11 cellular contexts compared by ENCODE assay signal in the genomic region with DNA sequence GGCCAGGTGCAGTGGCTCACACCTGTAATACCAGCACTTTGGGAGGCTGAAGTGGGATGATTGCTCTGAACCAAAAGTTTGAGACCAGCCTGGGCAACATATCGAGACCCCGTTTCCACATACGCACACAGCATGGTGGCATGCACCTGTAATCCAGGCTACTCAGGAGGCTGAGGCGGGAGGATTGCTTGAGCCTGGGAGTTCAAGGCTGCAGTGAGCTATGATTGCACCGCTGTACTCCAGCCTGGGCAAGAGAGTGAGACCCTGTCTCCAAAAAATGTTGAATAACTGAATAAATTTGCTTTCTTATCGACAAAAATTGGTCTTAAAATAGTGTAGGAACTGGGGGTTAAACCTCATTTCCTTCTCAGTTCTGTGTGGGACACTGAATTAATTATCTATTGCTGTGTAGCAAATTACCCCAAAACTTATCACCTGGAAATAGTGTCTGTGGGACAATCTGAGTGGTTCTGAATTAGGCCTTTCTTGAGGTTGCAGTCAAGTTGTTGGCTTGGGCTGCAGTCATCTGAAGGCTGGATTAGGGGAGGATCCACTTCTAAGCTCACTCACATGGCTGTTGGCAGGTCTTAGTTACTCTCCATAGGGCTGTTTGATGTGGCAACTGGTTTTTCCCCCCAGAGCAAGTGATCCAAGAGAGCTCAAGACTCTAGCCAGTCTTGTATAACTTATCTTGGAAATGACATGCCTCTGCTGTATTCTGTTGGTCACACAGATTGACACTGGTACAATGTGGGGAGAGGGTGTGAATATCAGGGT. TPM values are rescaled to one million over a fixed set of nuclear protein-coding genes. Genes with fewer than 3 reads are reported as not detected.
DNase-seq lines count a peak whose midpoint lies in the region; ATAC-seq, FAIRE-seq and TF ChIP-seq lines count a peak whose summit lies in the region.
"Had no signal": no experiment of that assay in that cellular context is flagged by ENCODE, and none has a peak within 500 bp of the region (broad histone marks: within the 10 kb centered on the region; RNA-seq: fewer than 3 reads in every experiment).

No MANE protein-coding gene starts in this region.

- H3K4me2 ChIP-seq in BLaER1 (peak overlapping the region; percentile 86), IMR-90 (ENCODE audit: low read depth, low read length) (peak overlapping the region; percentile 91; the same call in 1 of the 2 replicates), K562 (ENCODE audit: insufficient read depth, low read length) (no peak overlapping the region)

- H3K27ac Mint-ChIP-seq in natural killer cell = no peak overlapping the region

- TF ChIP-seq EP300 in K562 (IDR thresholded peaks at IDR 0.05; ENCODE audit: low read length) (no peak), stomach (IDR thresholded peaks at IDR 0.05) (no peak)

- POLR2A ChIA-PET in IMR-90 (lab: Charles Lee; ENCODE audit: unreplicated experiment) = no interaction called here
- POLR2A ChIA-PET in K562 (lab: Yijun Ruan, JAX) = interaction anchor here (1.1 to 1.6 kb wide), 2 partner anchors 10 to 11 kb away, joined by 3 to 5 read pairs; no protein-coding TSS in a partner anchor

- H3K4ac ChIP-seq in IMR-90 (ENCODE audit: low read depth, low read length) = peak overlapping the region; percentile 85; the same call in 1 of the 2 replicates

- intact Hi-C loops in IMR-90 (cut with micrococcal nuclease) = loop anchor here (5.0 kb wide), 4 partner anchors 35 to 150 kb away; a partner anchor contains a TSS
- intact Hi-C loops in K562 (cut with micrococcal nuclease) = no loop called here
- intact Hi-C loops in natural killer cell (cut with micrococcal nuclease) = loop anchor here (5.0 to 10.0 kb wide), 2 partner anchors 420 to 578 kb away; a partner anchor contains a TSS
- intact Hi-C loops in stomach (cut with DNase I; ENCODE audit: low total_unique reads) = no loop called here

- in situ Hi-C loops in IMR-90 (cut with MboI; ENCODE audit: low sequenced_read_pairs) (no loop called here), K562 (cut with MboI) (no loop called here)

- H4K20me1 ChIP-seq in BLaER1 = peaks cover 48% of the 10 kb centered on the region
- H4K20me1 ChIP-seq in IMR-90 (ENCODE audit: insufficient read depth, low read length) = peaks cover 22% of the 10 kb centered on the region; the same call in 1 of the 2 replicates
- no peaks in the 10 kb centered on the region; the same call in 1 of the 2 replicates for H4K20me1 ChIP-seq in K562 (replicated peaks; ENCODE audit: control insufficient read depth, insufficient read depth, low read length)

- H2BK120ac ChIP-seq in IMR-90 (ENCODE audit: low read depth, low read length) = peak overlapping the region; percentile 62; the same call in 1 of the 2 replicates

- peak overlapping the region; percentile 87 for H3K9ac ChIP-seq in BLaER1
- H3K9ac ChIP-seq in IMR-90 (ENCODE audit: low read depth, low read length) = no peak overlapping the region
- H3K9ac ChIP-seq in K562 (ENCODE audit: insufficient read depth in 1 of 2, low read depth in 2 of 2, low read length in 2 of 2) = no peak overlapping the region

- TF ChIP-seq POLR2A in IMR-90 (IDR thresholded peaks at IDR 0.05; ENCODE audit: low read depth, low read length) (no peak), K562 (conservative IDR thresholded peaks at IDR 0.05) (no peak), stomach (IDR thresholded peaks at IDR 0.05) (no peak)

- H3K4me1 ChIP-seq in BLaER1 = peaks cover 57% of the 10 kb centered on the region
- H3K4me1 ChIP-seq in IMR-90 (ENCODE audit: control insufficient read depth, insufficient read depth, low read length) = peaks cover 23% of the 10 kb centered on the region
- peaks cover 15 to 28% of the 10 kb centered on the region in 2 experiments for H3K4me1 ChIP-seq in K562 (replicated peaks in 1 of 2; ENCODE audit: control insufficient read depth in 2 of 2, insufficient read depth in 2 of 2, low read length in 2 of 2)
- H3K4me1 ChIP-seq in stomach = peaks cover 37 to 75% (median 65%) of the 10 kb centered on the region in 4 donors

- FAIRE-seq in K562 (lab: Jason Lieb, UNC) = peak; percentile 40
- FAIRE-seq: urothelium cell line had no signal

- H3K18ac ChIP-seq in IMR-90 (ENCODE audit: low read depth, low read length) = no peak overlapping the region

- H4K91ac ChIP-seq in IMR-90 (ENCODE audit: insufficient read depth, low read depth, low read length) = peak overlapping the region; percentile 62

- no peak for DNase-seq in IMR-90
- DNase-seq in K562 (ENCODE audit: extremely low read depth in 1 of 4, low spot score in 3 of 4) = no peak
- no peak for DNase-seq in natural killer cell
- no peak for DNase-seq in stomach
- DNase-seq in middle frontal gyrus (ENCODE audit: extremely low spot score, low spot score) = no peak
- DNase-seq: effector memory CD4-positive, alpha-beta T cell; left ventricle myocardium superior had no signal

- no peak overlapping the region for H3K27ac ChIP-seq in BLaER1
- no peak overlapping the region for H3K27ac ChIP-seq in IMR-90 (ENCODE audit: insufficient read depth, low read length)
- no peak overlapping the region for H3K27ac ChIP-seq in K562 (ENCODE audit: extremely low read depth, low read depth, low read length)
- no peak overlapping the region for H3K27ac ChIP-seq in stomach

- peak overlapping the region; percentile 49; the same call in 1 of the 2 replicates for H3K23ac ChIP-seq in IMR-90 (ENCODE audit: low read depth, low read length)

- CTCF ChIA-PET in IMR-90 (lab: Yijun Ruan, JAX) = interaction anchor here (1.8 kb wide), 1 partner anchor 12 kb away, joined by 5 read pairs; no protein-coding TSS in a partner anchor
- CTCF ChIA-PET in K562 (lab: Yijun Ruan, JAX; ENCODE audit: low intra/inter-chr PET ratio) = no interaction called here

- no peak overlapping the region for H4K8ac ChIP-seq in IMR-90 (ENCODE audit: low read depth in 2 of 2, low read length in 2 of 2)

- peak overlapping the region; percentile 70; the same call in 1 of the 3 replicates for H2BK15ac ChIP-seq in IMR-90 (ENCODE audit: low read depth, low read length)

- H2AK9ac ChIP-seq in IMR-90 (replicated peaks; ENCODE audit: low read depth, low read length, poor library complexity) = peak overlapping the region; percentile 32

- TF ChIP-seq RAD21 in IMR-90 (IDR thresholded peaks at IDR 0.05; ENCODE audit: low read length) (no peak), K562 (CRISPR knock-in tag; conservative IDR thresholded peaks at IDR 0.05 in 1 of 2, IDR thresholded peaks at IDR 0.05 in 1 of 2) (no peak)

- H2AFZ ChIP-seq in IMR-90 (replicated peaks; ENCODE audit: low read length, poor library complexity) (no peak overlapping the region), K562 (ENCODE audit: low read depth, low read length) (no peak overlapping the region)

- BruUV-seq in IMR-90 (replicated peaks; lab: Mats Ljungman, UMichigan) (no TSS peak), K562 (replicated peaks; lab: Mats Ljungman, UMichigan) (no TSS peak)

- H3K79me2 ChIP-seq in K562 (ENCODE audit: control insufficient read depth, insufficient read depth, low read length) = peaks cover 16% of the 10 kb centered on the region; the same call in 2 of the 3 replicates

- H3K9me3 ChIP-seq in BLaER1 (no peaks in the 10 kb centered on the region), IMR-90 (ENCODE audit: control insufficient read depth, insufficient read depth, low read length) (no peaks in the 10 kb centered on the region), K562 (replicated peaks; ENCODE audit: control insufficient read depth, insufficient read depth, low read depth, low read length) (no peaks in the 10 kb centered on the region), stomach (no peaks in the 10 kb centered on the region)

- dilution Hi-C loops in IMR-90 (cut with HindIII; ENCODE audit: low sequenced_read_pairs, unreplicated experiment) = no loop called here

- H3K4me1 Mint-ChIP-seq in natural killer cell = peaks cover 55 to 70% of the 10 kb centered on the region in 2 donors

- TF ChIP-seq CTCF in IMR-90 (conservative IDR thresholded peaks at IDR 0.05; ENCODE audit: low read depth, low read length) = no peak
- TF ChIP-seq CTCF in K562 (IDR thresholded peaks at IDR 0.05 in 2 of 3, conservative IDR thresholded peaks at IDR 0.05 in 1 of 3; ENCODE audit: insufficient read depth in 2 of 3, low read depth in 1 of 3, low read length in 3 of 3) = no peak
- no peak for TF ChIP-seq CTCF in natural killer cell (IDR thresholded peaks at IDR 0.05)
- TF ChIP-seq CTCF in stomach (IDR thresholded peaks at IDR 0.05) = no peak

- peak overlapping the region; percentile 53; the same call in 1 of the 2 replicates for H3K14ac ChIP-seq in IMR-90 (replicated peaks; ENCODE audit: low read depth, low read length)

- no peaks in the 10 kb centered on the region for H3K9me3 Mint-ChIP-seq in natural killer cell

- peaks cover 10 to 66% of the 10 kb centered on the region in 2 experiments for H3K79me1 ChIP-seq in IMR-90 (ENCODE audit: low read depth in 1 of 2, low read length in 2 of 2)

- H3K9me1 ChIP-seq in IMR-90 (ENCODE audit: insufficient read depth, low read length) = peaks cover 27% of the 10 kb centered on the region
- no peaks in the 10 kb centered on the region for H3K9me1 ChIP-seq in K562 (ENCODE audit: control insufficient read depth, insufficient read depth, low read length)

- no peaks in the 10 kb centered on the region for H3K36me3 Mint-ChIP-seq in natural killer cell

- ATAC-seq in IMR-90 (ENCODE audit: low read depth) (no peak), K562 (no peak), natural killer cell (no peak), GM18909 (IDR thresholded peaks at IDR 0.05; ENCODE audit: poor library complexity, unreplicated experiment) (no peak), HG02759 (IDR thresholded peaks at IDR 0.05; ENCODE audit: unreplicated experiment) (no peak)
- ATAC-seq: left ventricle myocardium superior had no signal

- H4K5ac ChIP-seq in IMR-90 (ENCODE audit: low read depth, low read length) = no peak overlapping the region

- peaks cover 0 to 3% of the 10 kb centered on the region in 2 donors for H3K27me3 Mint-ChIP-seq in natural killer cell (ENCODE audit: low read depth in 2 of 2)

- H2BK5ac ChIP-seq in IMR-90 (ENCODE audit: low read depth, low read length, poor library complexity, severe bottlenecking) = peak overlapping the region; percentile 58

- H3K56ac ChIP-seq in IMR-90 (ENCODE audit: extremely low read depth, insufficient read depth, low read length) = 0 out of 2 replicates have a peak overlapping the region, but pooled peaks have one; percentile 26

- H2AK5ac ChIP-seq in IMR-90 (ENCODE audit: low read depth, low read length) = peak overlapping the region; percentile 49

- H3K36me3 ChIP-seq in BLaER1 (no peaks in the 10 kb centered on the region), IMR-90 (ENCODE audit: control insufficient read depth, insufficient read depth, low read length) (no peaks in the 10 kb centered on the region), K562 (ENCODE audit: control insufficient read depth, insufficient read depth, low read length) (no peaks in the 10 kb centered on the region), stomach (no peaks in the 10 kb centered on the region)

- no peaks in the 10 kb centered on the region for H3K27me3 ChIP-seq in BLaER1
- no peaks in the 10 kb centered on the region for H3K27me3 ChIP-seq in IMR-90 (ENCODE audit: control insufficient read depth, insufficient read depth, low read length)
- H3K27me3 ChIP-seq in K562 (ENCODE audit: control insufficient read depth in 2 of 2, insufficient read depth in 2 of 2, low read length in 2 of 2) = no peaks in the 10 kb centered on the region
- no peaks in the 10 kb centered on the region for H3K27me3 ChIP-seq in stomach

- WGBS in IMR-90 (ENCODE audit: extremely low coverage in 2 of 2, insufficient read length in 1 of 2), 2 experiments = 88% methylated on average over 1 of the region's 6 CpGs; no CpG with 5 or more reads in 1 of the 2 experiments
- WGBS in K562 (ENCODE audit: insufficient coverage, low coverage, missing lambda C conversion rate) = 65% methylated on average over 6 of the region's 6 CpGs
- 80 to 83% (median 81%) methylated on average over 6 of the region's 6 CpGs for WGBS in stomach, 5 donors

- peak overlapping the region; percentile 45 for H3K4me3 Mint-ChIP-seq in natural killer cell

- H3K4me3 ChIP-seq in BLaER1 (0 out of 2 replicates have a peak overlapping the region, but pooled peaks have one; percentile 99), IMR-90 (ENCODE audit: insufficient read depth, low read depth, low read length) (no peak overlapping the region), K562 (no peak overlapping the region), stomach (peak overlapping the region in 1 of 4 donors; percentile 99)

- peak overlapping the region; percentile 40 for H2BK20ac ChIP-seq in IMR-90 (ENCODE audit: low read depth, low read length)

RNA-seq across cellular contexts. Expression of a gene that starts 2.0 kb away (rescaled TPM):
- total RNA-seq in IMR-90 (2012; rRNA removed) (18.8 and 23.6 TPM in 2 replicates), K562 (2014; rRNA removed) (3.3 and 3.6 TPM in 2 replicates), K562 (2014; rRNA removed; fragmentation: Illumina TruSeq; extraction: Trizol) (4.5 and 5.0 TPM in 2 replicates), K562 (2015; rRNA removed; fragmentation: Illumina TruSeq; extraction: Trizol) (4.9 and 5.9 TPM in 2 replicates), K562 (2021) (4.2 and 4.8 TPM in 2 replicates), natural killer cell (10 to 100 TPM in 1 of 3 donors, 1 to 10 TPM in 2; 8.5 to 10.5 (median 9.3) TPM), stomach (10 to 100 TPM in 3 of 5 donors, 1 to 10 TPM in 2; 1.2 to 37.1 (median 16.3) TPM)
- polyA plus RNA-seq in IMR-90 (2012; rRNA removed) (7.6 and 8.0 TPM in 2 replicates), K562 (2011; rRNA removed) (2.4 and 3.1 TPM in 2 replicates), K562 (2014; fragmentation: Illumina TruSeq; extraction: Trizol) (3.9 and 4.4 TPM in 2 replicates), K562 (2014; fragmentation: Nextera tagmentation; extraction: Ambion mirVana) (under 1 TPM; 0.76 to 0.99 TPM), K562 (2014; rRNA removed) (2.9 and 10.6 TPM in 2 replicates), stomach (1 to 10 TPM; 1.5 to 4.0 (median 3.1) TPM)
- 2.0 and 2.5 TPM in 2 replicates for polyA plus RNA-seq in IMR-90 (2012; cell fraction: cytosol; rRNA removed)
- 4.3 and 18.5 TPM in 2 replicates for polyA plus RNA-seq in IMR-90 (2012; cell fraction: nucleus; rRNA removed; ENCODE audit: low replicate concordance)
- total RNA-seq in K562 (2011; cell fraction: chromatin; rRNA removed; ENCODE audit: low replicate concordance) = 5.4 and 7.0 TPM in 2 replicates
- total RNA-seq in K562 (2011; cell fraction: nucleolus; rRNA removed) = 2.7 and 2.9 TPM in 2 replicates
- 5.1 and 7.3 TPM in 2 replicates for total RNA-seq in K562 (2011; cell fraction: nucleoplasm; rRNA removed)
- 1.3 and 2.7 TPM in 2 replicates for polyA plus RNA-seq in K562 (2011; cell fraction: cytosol; rRNA removed)
- polyA plus RNA-seq in K562 (2011; cell fraction: nucleus; rRNA removed) = 4.7 and 4.8 TPM in 2 replicates
- 3.2 and 3.8 TPM in 2 replicates for polyA plus RNA-seq in K562 (2012)
- 6.5 and 8.2 TPM in 2 replicates for polyA minus RNA-seq in K562 (2011; rRNA and poly(A)+ RNA removed)
- polyA minus RNA-seq in K562 (2011; cell fraction: cytosol; rRNA and poly(A)+ RNA removed) = 2.8 and 3.0 TPM in 2 replicates
- 1.6 and 2.8 TPM in 2 replicates for polyA minus RNA-seq in K562 (2011; cell fraction: nucleus; rRNA and poly(A)+ RNA removed)

RNA-seq across cellular contexts. Expression of a gene that starts 34.6 kb away (rescaled TPM):
- 15.4 and 23.3 TPM in 2 replicates for total RNA-seq in IMR-90 (2012; rRNA removed)
- 10.7 and 11.1 TPM in 2 replicates for polyA plus RNA-seq in IMR-90 (2012; rRNA removed)
- 2.2 and 4.5 TPM in 2 replicates for polyA plus RNA-seq in IMR-90 (2012; cell fraction: cytosol; rRNA removed)
- polyA plus RNA-seq in IMR-90 (2012; cell fraction: nucleus; rRNA removed; ENCODE audit: low replicate concordance) = 0.74 and 3.5 TPM in 2 replicates
- 11.0 and 32.0 TPM in 2 replicates for total RNA-seq in K562 (2011; cell fraction: chromatin; rRNA removed; ENCODE audit: low replicate concordance)
- total RNA-seq in K562 (2011; cell fraction: nucleolus; rRNA removed) = 9.7 and 10.3 TPM in 2 replicates
- 13.9 and 24.1 TPM in 2 replicates for total RNA-seq in K562 (2011; cell fraction: nucleoplasm; rRNA removed)
- 11.9 and 17.8 TPM in 2 replicates for total RNA-seq in K562 (2014; rRNA removed)
- total RNA-seq in K562 (2014; rRNA removed; fragmentation: Illumina TruSeq; extraction: Trizol) = 38.8 and 47.6 TPM in 2 replicates
- total RNA-seq in K562 (2015; rRNA removed; fragmentation: Illumina TruSeq; extraction: Trizol) = 30.9 and 32.1 TPM in 2 replicates
- total RNA-seq in K562 (2021) = 28.5 and 33.0 TPM in 2 replicates
- polyA plus RNA-seq in K562 (2011; rRNA removed) = 47.2 and 56.8 TPM in 2 replicates
- 9.6 and 24.1 TPM in 2 replicates for polyA plus RNA-seq in K562 (2011; cell fraction: cytosol; rRNA removed)
- 6.4 and 10.8 TPM in 2 replicates for polyA plus RNA-seq in K562 (2011; cell fraction: nucleus; rRNA removed)
- 20.4 and 29.5 TPM in 2 replicates for polyA plus RNA-seq in K562 (2012)
- 28.7 and 37.3 TPM in 2 replicates for polyA plus RNA-seq in K562 (2014; fragmentation: Illumina TruSeq; extraction: Trizol)
- polyA plus RNA-seq in K562 (2014; fragmentation: Nextera tagmentation; extraction: Ambion mirVana) = 10 to 100 TPM; 87.0 to 87.9 TPM
- 26.0 and 30.0 TPM in 2 replicates for polyA plus RNA-seq in K562 (2014; rRNA removed)
- polyA minus RNA-seq in K562 (2011; rRNA and poly(A)+ RNA removed) = 41.9 and 45.6 TPM in 2 replicates
- 9.2 and 13.8 TPM in 2 replicates for polyA minus RNA-seq in K562 (2011; cell fraction: cytosol; rRNA and poly(A)+ RNA removed)
- 7.0 and 10.2 TPM in 2 replicates for polyA minus RNA-seq in K562 (2011; cell fraction: nucleus; rRNA and poly(A)+ RNA removed)
- total RNA-seq in natural killer cell = 10 to 100 TPM in 2 of 3 donors, 1 to 10 TPM in 1; 9.9 to 16.7 (median 16.4) TPM
- total RNA-seq in stomach = 10 to 100 TPM in 4 of 5 donors, not detected in 1; 11.6 to 20.2 (median 12.9) TPM
- polyA plus RNA-seq in stomach = 10 to 100 TPM in 2 of 3 donors, 1 to 10 TPM in 1; 4.6 to 14.8 (median 11.4) TPM

Comparison
In these comparisons a context has a peak if more than half of its experiments do, and no peak if none do; other contexts are left out.
1. intact Hi-C loops: an anchor here in IMR-90 (5.0 kb wide) and natural killer cell (5.0 to 10.0 kb wide); none called in K562 and stomach.